In the genomic region with DNA sequence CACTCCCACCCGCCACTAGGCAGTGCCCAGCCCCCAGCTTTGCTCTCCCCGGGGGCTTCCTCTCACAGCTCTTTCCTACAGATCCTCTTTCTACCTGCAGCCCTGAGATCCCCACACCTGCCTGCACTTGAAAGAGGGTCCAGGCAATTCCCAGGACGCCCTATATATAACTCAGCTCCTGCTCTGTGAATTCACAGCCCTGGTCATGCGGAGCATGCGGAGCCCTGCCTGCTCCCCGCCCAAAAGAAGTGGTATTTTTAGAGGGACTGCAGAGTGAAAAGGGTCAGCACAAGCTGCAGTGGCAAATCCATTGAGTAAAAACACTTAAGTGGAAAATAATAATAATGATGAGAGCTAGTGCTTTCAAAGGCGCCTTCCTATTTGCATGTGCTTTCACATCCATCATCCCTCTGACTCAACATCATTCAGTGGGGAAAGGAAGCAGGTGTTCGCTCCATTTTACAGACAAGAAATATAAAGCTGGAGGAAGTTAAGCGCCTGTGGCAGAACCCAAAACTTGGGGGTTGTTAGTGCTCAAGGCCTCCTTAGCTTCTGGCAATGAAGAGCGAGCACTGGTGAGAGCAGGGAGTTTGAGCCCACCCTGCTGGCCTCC, we compare ENCODE assay signal across 16 cellular contexts.
DNase-seq lines count a peak whose midpoint lies in the region.
"Had no signal": no experiment of that assay in that cellular context is flagged by ENCODE, and none has a peak within 500 bp of the region (broad histone marks: within the 10 kb centered on the region; RNA-seq: fewer than 3 reads in every experiment).

No MANE protein-coding gene starts in this region.

- H3K4me1 Mint-ChIP-seq in activated naive CD8-positive, alpha-beta T cell (ENCODE audit: low read depth), result peaks cover 40% of the 10 kb centered on the region

- H3K27ac Mint-ChIP-seq in activated naive CD8-positive, alpha-beta T cell, result peak overlapping the region; percentile 46

- H4K8ac ChIP-seq in neuronal stem cell (ENCODE audit: low read depth, low read length), result no peak overlapping the region

- H3K36me3 ChIP-seq in BLaER1 treated with 17β-estradiol and CSF1 and Interleukin-3, amounts not matched to agents 10 nM and 100 nM, result no peaks in the 10 kb centered on the region
- no peaks in the 10 kb centered on the region for H3K36me3 ChIP-seq in neuronal stem cell (replicated peaks in 1 of 2; ENCODE audit: control insufficient read depth in 2 of 2, insufficient read depth in 2 of 2, low read length in 2 of 2)
- H3K36me3 ChIP-seq: BE2C, heart left ventricle, sigmoid colon had no signal

- H3K4me3 Mint-ChIP-seq in activated naive CD8-positive, alpha-beta T cell, result no peak overlapping the region

- H3K9me3 Mint-ChIP-seq in activated naive CD8-positive, alpha-beta T cell (ENCODE audit: low read depth), result no peaks in the 10 kb centered on the region

- H3K79me1 ChIP-seq in neuronal stem cell (ENCODE audit: low read depth, low read length), result no peaks in the 10 kb centered on the region

- no peak overlapping the region for H3K14ac ChIP-seq in neuronal stem cell (ENCODE audit: low read length)

- no peaks in the 10 kb centered on the region for H3K27me3 ChIP-seq in BLaER1 treated with 17β-estradiol and CSF1 and Interleukin-3, amounts not matched to agents 10 nM and 100 nM
- no peaks in the 10 kb centered on the region for H3K27me3 ChIP-seq in neuronal stem cell (ENCODE audit: control insufficient read depth in 3 of 3, insufficient read depth in 3 of 3, low read depth in 1 of 3, low read length in 3 of 3)
- H3K27me3 ChIP-seq: BE2C, heart left ventricle, sigmoid colon had no signal

- H3K27ac ChIP-seq in BLaER1 treated with 17β-estradiol and CSF1 and Interleukin-3, amounts not matched to agents 10 nM and 100 nM, result no peak overlapping the region
- H3K27ac ChIP-seq in neuronal stem cell (replicated peaks; ENCODE audit: low read length), result no peak overlapping the region
- H3K27ac ChIP-seq: GM23248, heart left ventricle, sigmoid colon, VCaP had no signal

- H3K23ac ChIP-seq in neuronal stem cell (ENCODE audit: low read depth, low read length, poor library complexity), result no peak overlapping the region

- H4K91ac ChIP-seq in neuronal stem cell (ENCODE audit: low read depth, low read length, poor library complexity), result no peak overlapping the region

- no peak overlapping the region for H3K9ac ChIP-seq in BLaER1 treated with 17β-estradiol and CSF1 and Interleukin-3, amounts not matched to agents 10 nM and 100 nM
- H3K9ac ChIP-seq in neuronal stem cell (ENCODE audit: low read depth, low read length, poor library complexity), result no peak overlapping the region
- H3K9ac ChIP-seq: GM23248 had no signal

- H2BK120ac ChIP-seq in neuronal stem cell (ENCODE audit: low read depth, low read length), result no peak overlapping the region

- H3K9me3 ChIP-seq in BLaER1 treated with 17β-estradiol and CSF1 and Interleukin-3, amounts not matched to agents 10 nM and 100 nM (replicated peaks in 1 of 11), result peaks cover 0 to 22% (median 10%) of the 10 kb centered on the region in 11 experiments; a peak in 13 of 22 replicates
- H3K9me3 ChIP-seq in neuronal stem cell (replicated peaks in 1 of 2; ENCODE audit: control insufficient read depth in 2 of 2, insufficient read depth in 1 of 2, low read depth in 1 of 2, low read length in 2 of 2), result no peaks in the 10 kb centered on the region
- H3K9me3 ChIP-seq: BE2C, heart left ventricle, sigmoid colon had no signal

- no peak overlapping the region for H3K4ac ChIP-seq in neuronal stem cell (ENCODE audit: low read length)

- H2BK15ac ChIP-seq in neuronal stem cell (ENCODE audit: low read length), result no peak overlapping the region

- no peak overlapping the region for H3K4me3 ChIP-seq in BLaER1 treated with 17β-estradiol and CSF1 and Interleukin-3, amounts not matched to agents 10 nM and 100 nM
- H3K4me3 ChIP-seq in neuronal stem cell (ENCODE audit: low read length in 2 of 2), result no peak overlapping the region
- H3K4me3 ChIP-seq: GM23248, heart left ventricle, sigmoid colon had no signal

- no peak overlapping the region for H2AK5ac ChIP-seq in neuronal stem cell (ENCODE audit: low read depth, low read length)

- peaks cover 3% of the 10 kb centered on the region for H3K27me3 Mint-ChIP-seq in activated naive CD8-positive, alpha-beta T cell

- no CpG with 5 or more reads among the region's 10 CpGs for WGBS in neuronal stem cell (ENCODE audit: extremely low coverage in 2 of 2, insufficient read length in 2 of 2, insufficient replicate concordance in 1 of 2), 2 donors

- H3K4me2 ChIP-seq in BLaER1 treated with 17β-estradiol and CSF1 and Interleukin-3, amounts not matched to agents 10 nM and 100 nM, result peak overlapping the region; percentile 20 to 62 (median 53); a peak in 21 of 22 replicates
- H3K4me2 ChIP-seq in neuronal stem cell (ENCODE audit: insufficient read depth, low read length, poor library complexity, severe bottlenecking), result no peak overlapping the region

- no peaks in the 10 kb centered on the region for H4K20me1 ChIP-seq in BLaER1 treated with 17β-estradiol and CSF1 and Interleukin-3, amounts not matched to agents 10 nM and 100 nM

- no peak overlapping the region for H2BK5ac ChIP-seq in neuronal stem cell (ENCODE audit: low read length)

- no peak overlapping the region for H3K18ac ChIP-seq in neuronal stem cell (ENCODE audit: low read length)

- H3K4me1 ChIP-seq in BLaER1 treated with 17β-estradiol and CSF1 and Interleukin-3, amounts not matched to agents 10 nM and 100 nM, result peaks cover 34 to 56% (median 43%) of the 10 kb centered on the region in 10 experiments
- peaks cover 0 to 2% of the 10 kb centered on the region in 2 donors for H3K4me1 ChIP-seq in neuronal stem cell (ENCODE audit: control insufficient read depth in 2 of 2, insufficient read depth in 1 of 2, low read depth in 1 of 2, low read length in 2 of 2)
- H3K4me1 ChIP-seq: BE2C had no signal

- H2AFZ ChIP-seq in neuronal stem cell (ENCODE audit: low read length), result no peak overlapping the region
- H2AFZ ChIP-seq: GM23248 had no signal

- no peaks in the 10 kb centered on the region for H3K36me3 Mint-ChIP-seq in activated naive CD8-positive, alpha-beta T cell

- DNase-seq in DMS153 treated with DMSO at 0.1 percent for 48 hours (lab: John Stamatoyannopoulos, UW; ENCODE audit: unreplicated experiment) (peak; percentile 58), NCI-H1417 treated with DMSO at 0.1 percent for 48 hours (lab: John Stamatoyannopoulos, UW) (peak; percentile 31), T1000 (lab: John Stamatoyannopoulos, UW) (no peak), neuronal stem cell (ENCODE audit: low spot score) (no peak), NCI-H524 treated with DMSO at 0.1 percent for 48 hours (lab: John Stamatoyannopoulos, UW) (no peak)
- DNase-seq: BE2C; GM23248; heart left ventricle; MM.1S; NCI-H524; sigmoid colon; stimulated activated CD4-positive, alpha-beta T cell treated with anti-CD3 and anti-CD28 coated beads, Interleukin-2, amount 100 ng/mL, for 48 hours; stimulated activated CD8-positive, alpha-beta memory T cell treated with anti-CD3 and anti-CD28 coated beads, Interleukin-4, amount 100 ng/mL, for 48 hours had no signal

- H2BK12ac ChIP-seq in neuronal stem cell (ENCODE audit: low read length), result no peak overlapping the region

Comparison
In these comparisons a context has a peak if more than half of its experiments do, and no peak if none do; other contexts are left out.
1. DNase-seq: peak in DMS153 treated with DMSO at 0.1 percent for 48 hours (single experiment) and NCI-H1417 treated with DMSO at 0.1 percent for 48 hours (single experiment); none in T1000 (single experiment), neuronal stem cell (single experiment) and NCI-H524 treated with DMSO at 0.1 percent for 48 hours (single experiment).